In genomic region chr19:3690551-3691371, GRCh38 we compare ENCODE assay signal across 20 cellular contexts. TPM values are rescaled to one million over a fixed set of nuclear protein-coding genes. Genes with fewer than 3 reads are reported as not detected.
DNase-seq lines count a peak whose midpoint lies in the region; ATAC-seq and TF ChIP-seq lines count a peak whose summit lies in the region.
"Had no signal": no experiment of that assay in that cellular context is flagged by ENCODE, and none has a peak within 500 bp of the region (broad histone marks: within the 10 kb centered on the region; RNA-seq: fewer than 3 reads in every experiment).

No MANE protein-coding gene starts in this region.

- H3K9me3 Mint-ChIP-seq in activated CD4-positive, alpha-beta memory T cell treated with anti-CD3 and anti-CD28 coated beads, Interleukin-2, amount 10 ng/mL, durations not matched to agents 7 days and 5 days, result no peaks in the 10 kb centered on the region
- no peaks in the 10 kb centered on the region for H3K9me3 Mint-ChIP-seq in naive thymus-derived CD4-positive, alpha-beta T cell

- peak overlapping the region; percentile 24 for H3K27ac Mint-ChIP-seq in activated CD4-positive, alpha-beta memory T cell treated with anti-CD3 and anti-CD28 coated beads, Interleukin-2, amount 10 ng/mL, durations not matched to agents 7 days and 5 days
- peak overlapping the region in 7 of 9 donors; percentile 51 to 95 (median 75) for H3K27ac Mint-ChIP-seq in naive thymus-derived CD4-positive, alpha-beta T cell

- CTCF ChIA-PET in activated CD4-positive, alpha-beta memory T cell treated with anti-CD3 and anti-CD28 coated beads, Interleukin-2, amount 10 ng/mL, durations not matched to agents 7 days and 5 days (lab: Charles Lee), result interaction anchor here (0.5 to 1.6 kb wide), 9 partner anchors 8 to 449 kb away, joined by 3 to 5 read pairs (median 3); partner anchors contain the start of gene TJP3
- CTCF ChIA-PET in naive thymus-derived CD4-positive, alpha-beta T cell (lab: Charles Lee), result interaction anchor here (0.6 to 5.3 kb wide), 2 partner anchors 8 to 206 kb away, joined by 4 to 22 read pairs; partner anchors contain the start of gene PIP5K1C

- TF ChIP-seq CTCF in tibial nerve (IDR thresholded peaks at IDR 0.05), result no peak

- 93 to 94% methylated on average over 31 of the region's 31 CpGs for WGBS in tibial nerve, 2 donors

- H3K4me1 ChIP-seq in naive thymus-derived CD4-positive, alpha-beta T cell (ENCODE audit: control insufficient read depth in 2 of 2, insufficient read depth in 2 of 2, low read length in 2 of 2), result peaks cover 0 to 16% of the 10 kb centered on the region in 2 donors
- peaks cover 0 to 32% (median 3%) of the 10 kb centered on the region in 4 donors for H3K4me1 ChIP-seq in tibial nerve
- H3K4me1 ChIP-seq: BE2C had no signal

- peaks cover 2% of the 10 kb centered on the region for H3K36me3 Mint-ChIP-seq in activated CD4-positive, alpha-beta memory T cell treated with anti-CD3 and anti-CD28 coated beads, Interleukin-2, amount 10 ng/mL, durations not matched to agents 7 days and 5 days (ENCODE audit: low read depth)
- peaks cover 0 to 11% (median 4%) of the 10 kb centered on the region in 5 donors for H3K36me3 Mint-ChIP-seq in naive thymus-derived CD4-positive, alpha-beta T cell

- intact Hi-C loops in naive thymus-derived CD4-positive, alpha-beta T cell (cut with micrococcal nuclease), result no loop called here

- peaks cover 4% of the 10 kb centered on the region for H3K27me3 Mint-ChIP-seq in activated CD4-positive, alpha-beta memory T cell treated with anti-CD3 and anti-CD28 coated beads, Interleukin-2, amount 10 ng/mL, durations not matched to agents 7 days and 5 days
- H3K27me3 Mint-ChIP-seq in naive thymus-derived CD4-positive, alpha-beta T cell, result no peaks in the 10 kb centered on the region

- no peak overlapping the region for H3K27ac ChIP-seq in naive thymus-derived CD4-positive, alpha-beta T cell (ENCODE audit: low read depth, low read length)
- H3K27ac ChIP-seq in tibial nerve, result no peak overlapping the region
- H3K27ac ChIP-seq: 22Rv1, cardiac muscle cell, GM23248, PC-9 had no signal

- H3K9me3 ChIP-seq in naive thymus-derived CD4-positive, alpha-beta T cell (ENCODE audit: control insufficient read depth in 2 of 3, low read length in 3 of 3), result no peaks in the 10 kb centered on the region
- H3K9me3 ChIP-seq in tibial nerve, result no peaks in the 10 kb centered on the region

- POLR2A ChIA-PET in activated CD4-positive, alpha-beta memory T cell treated with anti-CD3 and anti-CD28 coated beads, Interleukin-2, amount 10 ng/mL, durations not matched to agents 7 days and 5 days (lab: Charles Lee), result interaction anchor here (1.0 kb wide), 1 partner anchor 30 kb away, joined by 3 read pairs; no protein-coding TSS in a partner anchor
- POLR2A ChIA-PET in naive thymus-derived CD4-positive, alpha-beta T cell (lab: Charles Lee), result interaction anchor here (0.5 to 6.6 kb wide), 5 partner anchors 8 to 1399 kb away, joined by 3 to 79 read pairs (median 3); partner anchors contain the start of gene PIP5K1C

- no peak overlapping the region for H3K4me3 Mint-ChIP-seq in activated CD4-positive, alpha-beta memory T cell treated with anti-CD3 and anti-CD28 coated beads, Interleukin-2, amount 10 ng/mL, durations not matched to agents 7 days and 5 days
- peak overlapping the region in 1 of 10 donors; percentile 29 for H3K4me3 Mint-ChIP-seq in naive thymus-derived CD4-positive, alpha-beta T cell

- no peak for DNase-seq in activated CD4-positive, CD25-positive, alpha-beta regulatory T cell treated with anti-CD3 and anti-CD28 coated beads, Interleukin-2, amount 50 U/mL, for 72 hours
- peak; percentile 52 for DNase-seq in H7
- no peak for DNase-seq in activated CD4-positive, alpha-beta memory T cell treated with anti-CD3 and anti-CD28 coated beads, Interleukin-2, amount 10 ng/mL, durations not matched to agents 7 days and 5 days
- DNase-seq in naive thymus-derived CD4-positive, alpha-beta T cell, result no peak
- DNase-seq in mucosa of gallbladder (ENCODE audit: low spot score), result no peak
- DNase-seq in tibial nerve (ENCODE audit: low spot score in 2 of 2), result no peak
- DNase-seq: activated CD4-positive, CD25-positive, alpha-beta regulatory T cell; BE2C; erythroblast; foreskin melanocyte; GM23248; mammary epithelial cell; NCI-H82; PC-9 had no signal

- no peak overlapping the region for H3K4me3 ChIP-seq in H7 (ENCODE audit: insufficient read depth, low read depth, low read length)
- no peak overlapping the region for H3K4me3 ChIP-seq in naive thymus-derived CD4-positive, alpha-beta T cell (ENCODE audit: low read length)
- H3K4me3 ChIP-seq in tibial nerve, result no peak overlapping the region
- H3K4me3 ChIP-seq: cardiac muscle cell, GM23248, PC-9 had no signal

- no peak for TF ChIP-seq POLR2A in tibial nerve (IDR thresholded peaks at IDR 0.05)

- H3K27me3 ChIP-seq in H7 (ENCODE audit: control insufficient read depth, insufficient read depth, low read length) (no peaks in the 10 kb centered on the region), tibial nerve (no peaks in the 10 kb centered on the region)
- H3K27me3 ChIP-seq in naive thymus-derived CD4-positive, alpha-beta T cell (ENCODE audit: control insufficient read depth in 2 of 2, insufficient read depth in 2 of 2, low read length in 2 of 2), result no peaks in the 10 kb centered on the region
- H3K27me3 ChIP-seq: BE2C, cardiac muscle cell had no signal

- peaks cover 39% of the 10 kb centered on the region for H3K4me1 Mint-ChIP-seq in activated CD4-positive, alpha-beta memory T cell treated with anti-CD3 and anti-CD28 coated beads, Interleukin-2, amount 10 ng/mL, durations not matched to agents 7 days and 5 days
- peaks cover 24 to 50% (median 40%) of the 10 kb centered on the region in 7 donors for H3K4me1 Mint-ChIP-seq in naive thymus-derived CD4-positive, alpha-beta T cell

- no peaks in the 10 kb centered on the region for H3K36me3 ChIP-seq in H7 (replicated peaks; ENCODE audit: control insufficient read depth, insufficient read depth, low read length)
- H3K36me3 ChIP-seq in naive thymus-derived CD4-positive, alpha-beta T cell (ENCODE audit: control insufficient read depth in 2 of 3, insufficient read depth in 3 of 3, low read length in 3 of 3), result peaks cover 0 to 4% (median 0%) of the 10 kb centered on the region in 3 experiments
- H3K36me3 ChIP-seq in tibial nerve, result peaks cover 0 to 29% (median 0%) of the 10 kb centered on the region in 3 donors
- H3K36me3 ChIP-seq: BE2C, cardiac muscle cell had no signal

- peak; percentile 53 to 54 for ATAC-seq in activated CD4-positive, CD25-positive, alpha-beta regulatory T cell treated with anti-CD3 and anti-CD28 coated beads, Interleukin-2, amount 50 U/mL, for 24 hours
- ATAC-seq in naive thymus-derived CD4-positive, alpha-beta T cell, result no peak
- no peak for ATAC-seq in HG02885 (IDR thresholded peaks at IDR 0.05; ENCODE audit: poor library complexity, unreplicated experiment)
- ATAC-seq: sciatic nerve had no signal

- TF ChIP-seq EP300 in tibial nerve (IDR thresholded peaks at IDR 0.05), result no peak

RNA-seq across cellular contexts. Expression of gene PIP5K1C, which starts 9.5 kb away (rescaled TPM):
- 13.7 and 15.6 TPM in 2 replicates for total RNA-seq in H7 (2014; rRNA removed; shearing (Covaris generic))
- 10 to 100 TPM; 18.3 to 19.6 TPM for total RNA-seq in activated CD4-positive, alpha-beta memory T cell treated with anti-CD3 and anti-CD28 coated beads, Interleukin-2, amount 10 ng/mL, durations not matched to agents 7 days and 5 days
- 10 to 100 TPM; 21.5 to 32.4 (median 30.7) TPM for total RNA-seq in naive thymus-derived CD4-positive, alpha-beta T cell
- 10 to 100 TPM in 1 of 2 donors, 1 to 10 TPM in 1; 6.8 to 17.8 TPM for polyA plus RNA-seq in naive thymus-derived CD4-positive, alpha-beta T cell
- total RNA-seq in mucosa of gallbladder, result 72.9 TPM
- total RNA-seq in tibial nerve, result 10 to 100 TPM; 23.0 to 37.2 (median 24.9) TPM

RNA-seq across cellular contexts. Expression of gene TJP3, which starts 17.4 kb away (rescaled TPM):
- total RNA-seq in H7 (2014; rRNA removed; shearing (Covaris generic)), result 10.7 and 18.8 TPM in 2 replicates
- 1 to 10 TPM; 1.4 to 1.7 TPM for total RNA-seq in activated CD4-positive, alpha-beta memory T cell treated with anti-CD3 and anti-CD28 coated beads, Interleukin-2, amount 10 ng/mL, durations not matched to agents 7 days and 5 days
- 10 to 100 TPM in 4 of 5 experiments, 1 to 10 TPM in 1; 1.2 to 20.1 (median 16.8) TPM for total RNA-seq in naive thymus-derived CD4-positive, alpha-beta T cell
- 10 to 100 TPM; 14.0 to 16.1 TPM for polyA plus RNA-seq in naive thymus-derived CD4-positive, alpha-beta T cell
- 141 TPM for total RNA-seq in mucosa of gallbladder
- total RNA-seq in tibial nerve, result under 1 TPM in 3 of 4 donors, not detected in 1; 0.21 to 0.90 (median 0.22) TPM
- total RNA-seq: GM23248, myocyte had no signal
- polyA plus RNA-seq: GM23248 had no signal

Comparison
In these comparisons a context has a peak if more than half of its experiments do, and no peak if none do; other contexts are left out.
1. ATAC-seq: peak in activated CD4-positive, CD25-positive, alpha-beta regulatory T cell treated with anti-CD3 and anti-CD28 coated beads, Interleukin-2, amount 50 U/mL, for 24 hours (2 of 2); none in naive thymus-derived CD4-positive, alpha-beta T cell (single experiment) and HG02885 (single experiment).